Comparison of ENCODE assay signal across 10 cellular contexts in genomic region chr10:76983624-76984023, GRCh38.
"Had no signal": no experiment of that assay in that cellular context is flagged by ENCODE, and none has a peak within 500 bp of the region (broad histone marks: within the 10 kb centered on the region; RNA-seq: fewer than 3 reads in every experiment).

No MANE protein-coding gene starts in this region.

- H3K9me3 ChIP-seq: HAP-1 had no signal

- ATAC-seq: HCT116, HepG2 had no signal

- H3K9me3 Mint-ChIP-seq: HFFc6, IgD-negative memory B cell had no signal

- H3K4me3 ChIP-seq: GM23248, HAP-1 had no signal

- H3K9ac ChIP-seq: GM23248 had no signal

- H3K4me1 ChIP-seq: HAP-1 had no signal

- H3K36me3 ChIP-seq: HAP-1 had no signal

- H2AFZ ChIP-seq: GM23248 had no signal

- H3K4me3 Mint-ChIP-seq: HFFc6, IgD-negative memory B cell had no signal

- H3K27me3 Mint-ChIP-seq: IgD-negative memory B cell had no signal

- H3K27ac Mint-ChIP-seq: HFFc6, IgD-negative memory B cell had no signal

- DNase-seq: GM23248, GOT3, H7, HFFc6, KBM-7 had no signal

- H3K27ac ChIP-seq: GM23248, HL-60 had no signal
